ENCODE assay signal across 11 cellular contexts in genomic region chr3:159919873-159920272, GRCh38.
DNase-seq lines count a peak whose midpoint lies in the region; ATAC-seq, FAIRE-seq and TF ChIP-seq lines count a peak whose summit lies in the region.
"Had no signal": no experiment of that assay in that cellular context is flagged by ENCODE, and none has a peak within 500 bp of the region (broad histone marks: within the 10 kb centered on the region; RNA-seq: fewer than 3 reads in every experiment).

No MANE protein-coding gene starts in this region.

- H3K36me3 ChIP-seq in heart left ventricle (no peaks in the 10 kb centered on the region), psoas muscle (ENCODE audit: insufficient read depth in 1 of 2, low read depth in 1 of 2) (no peaks in the 10 kb centered on the region)
- H3K36me3 ChIP-seq: thoracic aorta had no signal

- H3K4me1 Mint-ChIP-seq in immature natural killer cell: no peaks in the 10 kb centered on the region

- FAIRE-seq in RCC 7860 (lab: Jason Lieb, UNC): no peak

- H3K4me3 Mint-ChIP-seq in immature natural killer cell: no peak overlapping the region
- H3K4me3 Mint-ChIP-seq: activated T-cell treated with anti-CD3 and anti-CD28 coated beads, Interleukin-2, amount 50 U/mL, for 24 hours had no signal

- no peak overlapping the region for H3K27ac Mint-ChIP-seq in immature natural killer cell
- H3K27ac Mint-ChIP-seq: activated T-cell treated with anti-CD3 and anti-CD28 coated beads, Interleukin-2, amount 50 U/mL, for 24 hours had no signal

- peaks cover 0 to 5% (median 0%) of the 10 kb centered on the region in 6 donors for H3K9me3 Mint-ChIP-seq in immature natural killer cell
- H3K9me3 Mint-ChIP-seq: activated T-cell treated with anti-CD3 and anti-CD28 coated beads, Interleukin-2, amount 50 U/mL, for 24 hours had no signal

- H3K27me3 ChIP-seq in heart left ventricle: no peaks in the 10 kb centered on the region
- H3K27me3 ChIP-seq in psoas muscle (ENCODE audit: insufficient read depth in 3 of 3, low read length in 2 of 3): no peaks in the 10 kb centered on the region

- ATAC-seq in heart left ventricle: peak in 3 of 4 donors; percentile 60 to 84 (median 71)
- ATAC-seq in Right ventricle myocardium inferior: no peak
- ATAC-seq in HG03045 (IDR thresholded peaks at IDR 0.05; ENCODE audit: unreplicated experiment): peak; percentile 73
- no peak for ATAC-seq in psoas muscle

- H3K9me3 ChIP-seq in heart left ventricle (peaks cover 0 to 3% (median 0%) of the 10 kb centered on the region in 12 donors), psoas muscle (peaks cover 6% of the 10 kb centered on the region)
- H3K9me3 ChIP-seq: thoracic aorta had no signal

- no peak for DNase-seq in heart left ventricle
- DNase-seq in Right ventricle myocardium inferior (ENCODE audit: missing footprints): no peak
- peak; percentile 14 for DNase-seq in RCC 7860 (ENCODE audit: low spot score)
- DNase-seq in stromal cell of bone marrow (ENCODE audit: low read depth): peak; percentile 59
- no peak for DNase-seq in psoas muscle
- no peak for DNase-seq in coronary artery (ENCODE audit: low spot score)
- no peak for DNase-seq in immature natural killer cell
- DNase-seq: activated T-cell treated with anti-CD3 and anti-CD28 coated beads, Interleukin-2, amount 50 U/mL, for 24 hours had no signal

- 44 to 55% (median 46%) methylated on average over 1 of the region's 1 CpG for WGBS in heart left ventricle, 4 donors
- 63 to 84% (median 68%) methylated on average over 1 of the region's 1 CpG for WGBS in psoas muscle, 3 donors

- H3K27ac ChIP-seq in heart left ventricle (peak overlapping the region in 1 of 12 donors; percentile 19), psoas muscle (no peak overlapping the region), coronary artery (no peak overlapping the region)
- H3K27ac ChIP-seq: skin epidermis, thoracic aorta had no signal

- intact Hi-C loops in heart left ventricle (cut with DNase I) (loop anchor here in 1 of 10 donors (10.0 kb wide), 1 partner anchor 65 kb away; the partner anchor contains the start of gene IL12A), Right ventricle myocardium inferior (cut with DNase I) (no loop called here), psoas muscle (cut with DNase I) (no loop called here)

- no peaks in the 10 kb centered on the region for H3K36me3 Mint-ChIP-seq in immature natural killer cell

- H3K4me1 ChIP-seq in heart left ventricle (peaks cover 0 to 21% (median 0%) of the 10 kb centered on the region in 12 donors), psoas muscle (no peaks in the 10 kb centered on the region)

- H3K27me3 Mint-ChIP-seq in immature natural killer cell (ENCODE audit: low read depth in 3 of 3): peaks cover 0 to 4% (median 0%) of the 10 kb centered on the region in 3 donors

- TF ChIP-seq CTCF in heart left ventricle (IDR thresholded peaks at IDR 0.05) (no peak), psoas muscle (IDR thresholded peaks at IDR 0.05) (no peak), coronary artery (IDR thresholded peaks at IDR 0.05) (no peak)

- no peak for TF ChIP-seq POLR2A in heart left ventricle (IDR thresholded peaks at IDR 0.05)

- H3K4me3 ChIP-seq in heart left ventricle (no peak overlapping the region), psoas muscle (no peak overlapping the region), coronary artery (no peak overlapping the region)
- H3K4me3 ChIP-seq: skin epidermis, thoracic aorta had no signal

Comparison
In these comparisons a context has a peak if more than half of its experiments do, and no peak if none do; other contexts are left out.
1. ATAC-seq: peak in heart left ventricle (3 of 4) and HG03045 (single experiment); none in Right ventricle myocardium inferior (single experiment) and psoas muscle (0 of 4).
2. DNase-seq: peak in RCC 7860 (single experiment) and stromal cell of bone marrow (single experiment); none in heart left ventricle (0 of 5), Right ventricle myocardium inferior (single experiment), psoas muscle (0 of 2), coronary artery (single experiment) and immature natural killer cell (0 of 3).